ENCODE assay signal across 26 cellular contexts in genomic region chr2:145060876-145061275, GRCh38.
"Had no signal": no experiment of that assay in that cellular context is flagged by ENCODE, and none has a peak within 500 bp of the region (broad histone marks: within the 10 kb centered on the region; RNA-seq: fewer than 3 reads in every experiment).

No MANE protein-coding gene starts in this region.

- H3K36me3 ChIP-seq: cardiac muscle cell, esophagus muscularis mucosa, gastroesophageal sphincter, ovary, right lobe of liver, tibial nerve had no signal

- H3K9me3 ChIP-seq: esophagus muscularis mucosa, gastroesophageal sphincter, ovary, right lobe of liver had no signal

- H3K4me3 ChIP-seq: cardiac muscle cell, coronary artery, dorsolateral prefrontal cortex, esophagus muscularis mucosa, gastroesophageal sphincter, ovary, right lobe of liver, tibial nerve had no signal

- H3K27me3 ChIP-seq: cardiac muscle cell, dorsolateral prefrontal cortex, esophagus muscularis mucosa, gastroesophageal sphincter, ovary, right lobe of liver, tibial nerve had no signal

- ATAC-seq: activated naive CD8-positive, alpha-beta T cell treated with anti-CD3 and anti-CD28 coated beads, Interleukin-2, amount 50 U/mL, for 24 hours; effector memory CD8-positive, alpha-beta T cell; gastroesophageal sphincter; naive thymus-derived CD4-positive, alpha-beta T cell; right lobe of liver; WTC11 had no signal

- H3K4me1 ChIP-seq: right lobe of liver had no signal

- H3K27ac ChIP-seq: cardiac muscle cell, coronary artery, dorsolateral prefrontal cortex, esophagus muscularis mucosa, gastroesophageal sphincter, ovary, right lobe of liver, tibial nerve had no signal

- DNase-seq: activated CD4-positive, alpha-beta memory T cell treated with anti-CD3 and anti-CD28 coated beads, Interleukin-2, amount 10 ng/mL, durations not matched to agents 7 days and 5 days; activated CD4-positive, alpha-beta T cell treated with anti-CD3 and anti-CD28 coated beads for 1 hour; activated CD4-positive, alpha-beta T cell treated with anti-CD3 and anti-CD28 coated beads, Interleukin-2, amount 10 ng/mL, durations not matched to agents 7 days and 5 days; activated CD8-positive, alpha-beta memory T cell treated with anti-CD3 and anti-CD28 coated beads, Interleukin-2, amount 50 U/mL, for 48 hours; activated gamma-delta T cell treated with Interleukin-2 at 50 U/mL for 16 hours; activated naive CD4-positive, alpha-beta T cell treated with anti-CD3 and anti-CD28 coated beads, Interleukin-2, amount 50 U/mL, for 16 hours; activated naive CD8-positive, alpha-beta T cell treated with anti-CD3 and anti-CD28 coated beads, Interleukin-2, amount 50 U/mL, for 24 hours; activated T-cell treated with anti-CD3 and anti-CD28 coated beads, Interleukin-2, amount 50 U/mL, for 24 hours; amygdala; dorsolateral prefrontal cortex; effector memory CD8-positive, alpha-beta T cell; hypothalamus; immature natural killer cell; midbrain; naive thymus-derived CD4-positive, alpha-beta T cell; ovary; right lobe of liver; stimulated activated CD4-positive, alpha-beta T cell treated with anti-CD3 and anti-CD28 coated beads, Interleukin-2, amount 100 ng/mL, for 48 hours; stimulated activated naive CD4-positive, alpha-beta T cell treated with Interleukin-2 at 50 U/mL for 16 hours; T-helper 2 cell had no signal
